16 cellular contexts compared by ENCODE assay signal in genomic region chr11:96037267-96037990, GRCh38.
DNase-seq lines count a peak whose midpoint lies in the region; ATAC-seq, FAIRE-seq and TF ChIP-seq lines count a peak whose summit lies in the region.
"Had no signal": no experiment of that assay in that cellular context is flagged by ENCODE, and none has a peak within 500 bp of the region (broad histone marks: within the 10 kb centered on the region; RNA-seq: fewer than 3 reads in every experiment).

No MANE protein-coding gene starts in this region.

- intact Hi-C loops in colonic mucosa (cut with DNase I), result no loop called here

- H3K27ac ChIP-seq in SK-N-SH (ENCODE audit: low read depth in 2 of 2, low read length in 1 of 2) (no peak overlapping the region), RWPE2 (ENCODE audit: poor library complexity, severe bottlenecking) (no peak overlapping the region), colonic mucosa (no peak overlapping the region)
- H3K27ac ChIP-seq: BLaER1, tibial nerve had no signal

- H3K4me1 ChIP-seq in SK-N-SH (ENCODE audit: control insufficient read depth in 1 of 2, insufficient read depth in 2 of 2, low read depth in 1 of 2, low read length in 1 of 2), result no peaks in the 10 kb centered on the region
- peaks cover 19% of the 10 kb centered on the region for H3K4me1 ChIP-seq in RWPE2 (ENCODE audit: insufficient read depth, poor library complexity, severe bottlenecking)
- no peaks in the 10 kb centered on the region for H3K4me1 ChIP-seq in colonic mucosa
- H3K4me1 ChIP-seq: BLaER1 had no signal

- H3K4me2 ChIP-seq in SK-N-SH, result no peak overlapping the region
- H3K4me2 ChIP-seq: BLaER1 had no signal

- peaks cover 6% of the 10 kb centered on the region for H3F3A ChIP-seq in SK-N-SH (replicated peaks; ENCODE audit: insufficient read depth)

- H3K79me2 ChIP-seq in SK-N-SH (ENCODE audit: insufficient read depth), result peaks cover 29% of the 10 kb centered on the region

- H3K36me3 ChIP-seq in SK-N-SH (replicated peaks in 1 of 2; ENCODE audit: control insufficient read depth in 1 of 2, insufficient read depth in 2 of 2, low read length in 1 of 2) (peaks cover 0 to 16% of the 10 kb centered on the region in 2 experiments), RWPE2 (ENCODE audit: low read depth) (no peaks in the 10 kb centered on the region; the same call in 1 of the 2 replicates), colonic mucosa (no peaks in the 10 kb centered on the region)
- H3K36me3 ChIP-seq: BLaER1, esophagus squamous epithelium, tibial nerve had no signal

- POLR2A ChIA-PET in SK-N-SH (lab: Yijun Ruan, JAX), result no interaction called here

- ATAC-seq in SK-N-SH treated with all-trans-retinoic acid at 6 μM for 48 hours (peak; percentile 33; the same call in 1 of the 3 replicates), RWPE2 (ENCODE audit: low read depth) (peak; percentile 84), GM18867 (IDR thresholded peaks at IDR 0.05; ENCODE audit: unreplicated experiment) (no peak), GM18520 (IDR thresholded peaks at IDR 0.05; ENCODE audit: unreplicated experiment) (no peak), HG02642 (IDR thresholded peaks at IDR 0.05; ENCODE audit: poor library complexity, unreplicated experiment) (no peak)

- TF ChIP-seq CTCF in SK-N-SH (IDR thresholded peaks at IDR 0.05) (no peak), RWPE2 (IDR thresholded peaks at IDR 0.05; ENCODE audit: poor library complexity, severe bottlenecking) (no peak), colonic mucosa (IDR thresholded peaks at IDR 0.05) (no peak)

- H3K4me3 ChIP-seq in SK-N-SH (ENCODE audit: low read depth in 2 of 2, low read length in 1 of 2) (no peak overlapping the region), RWPE2 (ENCODE audit: severe bottlenecking) (no peak overlapping the region), colonic mucosa (no peak overlapping the region)
- H3K4me3 ChIP-seq: BLaER1, tibial nerve had no signal

- H2AFZ ChIP-seq in SK-N-SH (ENCODE audit: low read depth), result no peak overlapping the region

- CTCF ChIA-PET in SK-N-SH (lab: Yijun Ruan, JAX), result interaction anchor here (0.6 to 0.9 kb wide), 2 partner anchors 306 to 1220 kb away, joined by 3 to 5 read pairs; partner anchors contain the start of gene MAML2

- H3K27me3 ChIP-seq in SK-N-SH (ENCODE audit: insufficient read depth) (no peaks in the 10 kb centered on the region), RWPE2 (ENCODE audit: insufficient read depth, poor library complexity, severe bottlenecking) (no peaks in the 10 kb centered on the region), colonic mucosa (no peaks in the 10 kb centered on the region)
- H3K27me3 ChIP-seq: BLaER1, esophagus squamous epithelium, tibial nerve had no signal

- H3K9me3 ChIP-seq in SK-N-SH, result no peaks in the 10 kb centered on the region
- H3K9me3 ChIP-seq in RWPE2 (ENCODE audit: severe bottlenecking), result no peaks in the 10 kb centered on the region
- H3K9me3 ChIP-seq in colonic mucosa, result no peaks in the 10 kb centered on the region
- H3K9me3 ChIP-seq: BLaER1, esophagus squamous epithelium, tibial nerve had no signal

- FAIRE-seq in islet of Langerhans (lab: Jason Lieb, UNC), result peak; percentile 95
- FAIRE-seq: TTC549 had no signal

- H3K9me2 ChIP-seq in SK-N-SH, result no peaks in the 10 kb centered on the region

- WGBS in SK-N-SH (ENCODE audit: low lambda C conversion rate), result 90% methylated on average over 6 of the region's 6 CpGs

- no peaks in the 10 kb centered on the region for H4K20me1 ChIP-seq in SK-N-SH (ENCODE audit: insufficient read depth)
- H4K20me1 ChIP-seq: BLaER1 had no signal

- no peak for TF ChIP-seq RAD21 in SK-N-SH (IDR thresholded peaks at IDR 0.05; ENCODE audit: low read length)

- TF ChIP-seq EP300 in SK-N-SH (IDR thresholded peaks at IDR 0.05; ENCODE audit: borderline replicate concordance in 1 of 2, low read depth in 1 of 2, low read length in 1 of 2), result no peak

- no peak for DNase-seq in SK-N-SH
- no peak for DNase-seq in RWPE2 (ENCODE audit: low spot score)
- no peak for DNase-seq in colonic mucosa
- DNase-seq: activated gamma-delta T cell treated with Interleukin-2 at 50 U/mL for 16 hours; esophagus squamous epithelium; naive B cell; NCI-H187; stimulated activated CD4-positive, alpha-beta T cell treated with anti-CD3 and anti-CD28 coated beads, Interleukin-4, amount 100 ng/mL, for 24 hours had no signal

- no peak overlapping the region for H3K9ac ChIP-seq in SK-N-SH
- no peak overlapping the region for H3K9ac ChIP-seq in colonic mucosa (ENCODE audit: low read depth in 2 of 2, low read length in 2 of 2)
- H3K9ac ChIP-seq: BLaER1 had no signal

TF ChIP-seq in SK-N-SH treated with all-trans-retinoic acid at 6 μM for 48 hours, 23 proteins besides CTCF, POLR2A, EP300 and RAD21 (continues in another document):
- TF ChIP-seq ISL1 (CRISPR knock-in tag; IDR thresholded peaks at IDR 0.05) (no peak), ZNF8 (CRISPR knock-in tag; IDR thresholded peaks at IDR 0.05) (no peak), CSDC2 (CRISPR knock-in tag; IDR thresholded peaks at IDR 0.05) (no peak), ZNF70 (CRISPR knock-in tag; IDR thresholded peaks at IDR 0.05) (no peak), ARNTL (CRISPR knock-in tag; IDR thresholded peaks at IDR 0.05; ENCODE audit: borderline replicate concordance, low read depth) (no peak), ZC3H10 (CRISPR knock-in tag; IDR thresholded peaks at IDR 0.05) (no peak), ESRRG (CRISPR knock-in tag; IDR thresholded peaks at IDR 0.05) (no peak), GLIS3 (CRISPR knock-in tag; IDR thresholded peaks at IDR 0.05) (no peak), POU6F1 (CRISPR knock-in tag; IDR thresholded peaks at IDR 0.05; ENCODE audit: borderline replicate concordance, low read depth) (no peak)

TF ChIP-seq in SK-N-SH, 30 proteins besides CTCF, POLR2A, EP300 and RAD21:
- TF ChIP-seq JUND (IDR thresholded peaks at IDR 0.05), result no peak
- TF ChIP-seq GATA2 (CRISPR knock-in tag; IDR thresholded peaks at IDR 0.05), result no peak
- TF ChIP-seq MXI1 (IDR thresholded peaks at IDR 0.05; ENCODE audit: low read depth, low read length), result no peak
- no peak for TF ChIP-seq CHD2 (IDR thresholded peaks at IDR 0.05; ENCODE audit: low read length, partially characterized antibody)
- TF ChIP-seq SIN3A (IDR thresholded peaks at IDR 0.05; ENCODE audit: borderline replicate concordance, low read depth, low read length), result no peak
- TF ChIP-seq IRF3 (IDR thresholded peaks at IDR 0.05; ENCODE audit: low read depth, low read length), result no peak
- TF ChIP-seq USF2 (IDR thresholded peaks at IDR 0.05; ENCODE audit: borderline replicate concordance, low read depth, low read length), result no peak
- TF ChIP-seq NRF1 (IDR thresholded peaks at IDR 0.05; ENCODE audit: low read depth, low read length), result no peak
- TF ChIP-seq SMC3 (IDR thresholded peaks at IDR 0.05; ENCODE audit: low read depth, low read length), result no peak
- TF ChIP-seq MEF2A (IDR thresholded peaks at IDR 0.05; ENCODE audit: borderline replicate concordance, low read depth), result no peak
- TF ChIP-seq RFX5 (IDR thresholded peaks at IDR 0.05; ENCODE audit: low read length), result no peak
- TF ChIP-seq POLR2AphosphoS5 (IDR thresholded peaks at IDR 0.05; ENCODE audit: low read depth, low read length), result no peak
- no peak for TF ChIP-seq MAX (IDR thresholded peaks at IDR 0.05; ENCODE audit: low read depth)
- TF ChIP-seq NFIC (IDR thresholded peaks at IDR 0.05; ENCODE audit: borderline replicate concordance), result no peak

Comparison
In these comparisons a context has a peak if more than half of its experiments do, and no peak if none do; other contexts are left out.
1. ATAC-seq: peak in SK-N-SH treated with all-trans-retinoic acid at 6 μM for 48 hours (single experiment) and RWPE2 (single experiment); none in GM18867 (single experiment), GM18520 (single experiment) and HG02642 (single experiment).